In genomic region chr3:130941793-130942192, GRCh38 we compare ENCODE assay signal across 35 cellular contexts.
"Had no signal": no experiment of that assay in that cellular context is flagged by ENCODE, and none has a peak within 500 bp of the region (broad histone marks: within the 10 kb centered on the region; RNA-seq: fewer than 3 reads in every experiment).

No MANE protein-coding gene starts in this region.

- DNase-seq: activated CD4-positive, alpha-beta T cell treated with anti-CD3 and anti-CD28 coated beads for 36 hours; activated CD4-positive, alpha-beta T cell treated with anti-CD3 and anti-CD28 coated beads, Interleukin-2, amount 50 U/mL, for 4 hours; activated CD4-positive, CD25-positive, alpha-beta regulatory T cell; activated gamma-delta T cell treated with Interleukin-2 at 50 U/mL for 16 hours; activated naive CD8-positive, alpha-beta T cell treated with anti-CD3 and anti-CD28 coated beads, Interleukin-2, amount 50 U/mL, for 24 hours; amygdala; dermis blood vessel endothelial cell; effector CD4-positive, alpha-beta T cell; erythroblast; kidney; left colon; naive thymus-derived CD8-positive, alpha-beta T cell; nucleus accumbens; psoas muscle; sigmoid colon; small intestine; stimulated activated CD4-positive, alpha-beta T cell treated with anti-CD3 and anti-CD28 coated beads, Interleukin-1b, Interleukin-23, amount 100 ng/mL, for 48 hours; stimulated activated CD4-positive, alpha-beta T cell treated with anti-CD3 and anti-CD28 coated beads, Interleukin-4, amount 100 ng/mL, for 4 hours; stimulated activated CD8-positive, alpha-beta memory T cell treated with anti-CD3 and anti-CD28 coated beads, Interleukin-4, amount 100 ng/mL, for 48 hours; stimulated activated naive CD8-positive, alpha-beta T cell treated with anti-CD3 and anti-CD28 coated beads, Interleukin-15, amount 100 ng/mL, for 72 hours; substantia nigra; T-cell had no signal

- H3K4me1 Mint-ChIP-seq: activated CD4-positive, alpha-beta T cell treated with anti-CD3 and anti-CD28 coated beads for 36 hours; activated naive CD4-positive, alpha-beta T cell treated with anti-CD3 and anti-CD28 coated beads, Interleukin-2, amount 50 U/mL, for 24 hours; activated naive CD8-positive, alpha-beta T cell treated with anti-CD3 and anti-CD28 coated beads, Interleukin-2, amount 50 U/mL, for 24 hours; central memory CD8-positive, alpha-beta T cell; memory B cell; neural crest cell; stimulated activated memory B cell treated with anti-CD40 and anti-IgM and Interleukin-4, amounts not matched to agents 10 μg/mL and 1 μg/mL and 100 μg/mL, for 72 hours; stimulated activated naive CD8-positive, alpha-beta T cell treated with anti-CD3 and anti-CD28 coated beads, Interleukin-15, amount 100 ng/mL, for 72 hours; T-cell had no signal

- H3K27ac ChIP-seq: gastroesophageal sphincter, hepatocyte, parathyroid adenoma, psoas muscle, sigmoid colon, upper lobe of left lung, vagina had no signal

- H3K4me3 ChIP-seq: gastroesophageal sphincter, hepatocyte, psoas muscle, sigmoid colon, upper lobe of left lung, vagina had no signal

- H3K4me1 ChIP-seq: gastroesophageal sphincter, sigmoid colon, upper lobe of left lung, vagina had no signal

- H3K9me3 ChIP-seq: gastroesophageal sphincter, psoas muscle, sigmoid colon, upper lobe of left lung, vagina had no signal

- FAIRE-seq: colon, endometrium, kidney, small intestine had no signal

- H3K27me3 ChIP-seq: gastroesophageal sphincter, hepatocyte, sigmoid colon, upper lobe of left lung, vagina had no signal

- H3K9me3 Mint-ChIP-seq: activated naive CD4-positive, alpha-beta T cell treated with anti-CD3 and anti-CD28 coated beads, Interleukin-2, amount 50 U/mL, for 24 hours; activated naive CD8-positive, alpha-beta T cell treated with anti-CD3 and anti-CD28 coated beads, Interleukin-2, amount 50 U/mL, for 24 hours; central memory CD8-positive, alpha-beta T cell; memory B cell; naive thymus-derived CD8-positive, alpha-beta T cell; neural crest cell; stimulated activated memory B cell treated with anti-CD40 and anti-IgM and Interleukin-4, amounts not matched to agents 10 μg/mL and 1 μg/mL and 100 μg/mL, for 72 hours; stimulated activated naive CD8-positive, alpha-beta T cell treated with anti-CD3 and anti-CD28 coated beads, Interleukin-15, amount 100 ng/mL, for 72 hours; T-cell had no signal

- H3K27me3 Mint-ChIP-seq: activated CD4-positive, alpha-beta T cell treated with anti-CD3 and anti-CD28 coated beads for 36 hours; activated naive CD4-positive, alpha-beta T cell treated with anti-CD3 and anti-CD28 coated beads, Interleukin-2, amount 50 U/mL, for 24 hours; activated naive CD8-positive, alpha-beta T cell treated with anti-CD3 and anti-CD28 coated beads, Interleukin-2, amount 50 U/mL, for 24 hours; central memory CD8-positive, alpha-beta T cell; memory B cell; naive thymus-derived CD8-positive, alpha-beta T cell; stimulated activated memory B cell treated with anti-CD40 and anti-IgM and Interleukin-4, amounts not matched to agents 10 μg/mL and 1 μg/mL and 100 μg/mL, for 72 hours; stimulated activated naive CD8-positive, alpha-beta T cell treated with anti-CD3 and anti-CD28 coated beads, Interleukin-15, amount 100 ng/mL, for 72 hours; T-cell had no signal

- H3K79me2 ChIP-seq: hepatocyte, parathyroid adenoma had no signal

- H2AFZ ChIP-seq: hepatocyte, parathyroid adenoma had no signal

- H3K4me3 Mint-ChIP-seq: activated CD4-positive, alpha-beta T cell treated with anti-CD3 and anti-CD28 coated beads for 36 hours; activated naive CD4-positive, alpha-beta T cell treated with anti-CD3 and anti-CD28 coated beads, Interleukin-2, amount 50 U/mL, for 24 hours; activated naive CD8-positive, alpha-beta T cell treated with anti-CD3 and anti-CD28 coated beads, Interleukin-2, amount 50 U/mL, for 24 hours; central memory CD8-positive, alpha-beta T cell; memory B cell; naive thymus-derived CD8-positive, alpha-beta T cell; neural crest cell; stimulated activated memory B cell treated with anti-CD40 and anti-IgM and Interleukin-4, amounts not matched to agents 10 μg/mL and 1 μg/mL and 100 μg/mL, for 72 hours; stimulated activated naive CD8-positive, alpha-beta T cell treated with anti-CD3 and anti-CD28 coated beads, Interleukin-15, amount 100 ng/mL, for 72 hours; T-cell; T-helper 2 cell treated with Interferon-gamma antibody and Interleukin-4, amounts not matched to agents 5 μg/mL and 100 μg/mL, for 36 hours had no signal

- H3K27ac Mint-ChIP-seq: activated CD4-positive, alpha-beta T cell treated with anti-CD3 and anti-CD28 coated beads for 36 hours; activated naive CD4-positive, alpha-beta T cell treated with anti-CD3 and anti-CD28 coated beads, Interleukin-2, amount 50 U/mL, for 24 hours; activated naive CD8-positive, alpha-beta T cell treated with anti-CD3 and anti-CD28 coated beads, Interleukin-2, amount 50 U/mL, for 24 hours; memory B cell; stimulated activated memory B cell treated with anti-CD40 and anti-IgM and Interleukin-4, amounts not matched to agents 10 μg/mL and 1 μg/mL and 100 μg/mL, for 72 hours; stimulated activated naive CD8-positive, alpha-beta T cell treated with anti-CD3 and anti-CD28 coated beads, Interleukin-15, amount 100 ng/mL, for 72 hours; T-cell; T-helper 2 cell treated with Interferon-gamma antibody and Interleukin-4, amounts not matched to agents 5 μg/mL and 100 μg/mL, for 36 hours had no signal

- H3K4me2 ChIP-seq: hepatocyte had no signal

- ATAC-seq: activated CD4-positive, alpha-beta T cell treated with anti-CD3 and anti-CD28 coated beads for 36 hours; activated naive CD8-positive, alpha-beta T cell treated with anti-CD3 and anti-CD28 coated beads, Interleukin-2, amount 50 U/mL, for 24 hours; gastroesophageal sphincter; left colon; naive thymus-derived CD8-positive, alpha-beta T cell; psoas muscle; stimulated activated memory B cell treated with anti-CD40 and anti-IgM and Interleukin-4, amounts not matched to agents 10 μg/mL and 1 μg/mL and 100 μg/mL, for 72 hours; stimulated activated naive CD8-positive, alpha-beta T cell treated with anti-CD3 and anti-CD28 coated beads, Interleukin-15, amount 100 ng/mL, for 72 hours; T-cell had no signal
